In genomic region chr17:18219016-18219415, GRCh38 we compare ENCODE assay signal across 12 cellular contexts. TPM values are rescaled to one million over a fixed set of nuclear protein-coding genes. Genes with fewer than 3 reads are reported as not detected.
A peak's percentile ranks its signal among the peaks of the same experiment; 100 is the strongest.
DNase-seq lines count a peak whose midpoint lies in the region; ATAC-seq and TF ChIP-seq lines count a peak whose summit lies in the region.
"Had no signal": no experiment of that assay in that cellular context is flagged by ENCODE, and none has a peak within 500 bp of the region (broad histone marks: within the 10 kb centered on the region; RNA-seq: fewer than 3 reads in every experiment).

No MANE protein-coding gene starts in this region.

- H3K4me1 Mint-ChIP-seq in HFFc6 (ENCODE audit: low read depth) = peaks cover 27% of the 10 kb centered on the region
- H3K4me1 Mint-ChIP-seq in stimulated activated effector memory CD8-positive, alpha-beta T cell treated with anti-CD3 and anti-CD28 coated beads, Interleukin-12 subunit alpha, Interleukin-12 subunit beta, amount 100 ng/mL, for 72 hours = peaks cover 16% of the 10 kb centered on the region
- H3K4me1 Mint-ChIP-seq: activated CD4-positive, alpha-beta T cell treated with anti-CD3 and anti-CD28 coated beads, Interleukin-2, amount 10 ng/mL, durations not matched to agents 24 days and 14 days had no signal

- ATAC-seq in stimulated activated effector memory CD8-positive, alpha-beta T cell treated with anti-CD3 and anti-CD28 coated beads, Interleukin-12 subunit alpha, Interleukin-12 subunit beta, amount 100 ng/mL, for 72 hours = no peak
- ATAC-seq in GM21423 (IDR thresholded peaks at IDR 0.05; ENCODE audit: unreplicated experiment) = no peak

- H3K36me3 Mint-ChIP-seq in HFFc6 (ENCODE audit: low read depth) = no peaks in the 10 kb centered on the region
- H3K36me3 Mint-ChIP-seq in stimulated activated effector memory CD8-positive, alpha-beta T cell treated with anti-CD3 and anti-CD28 coated beads, Interleukin-12 subunit alpha, Interleukin-12 subunit beta, amount 100 ng/mL, for 72 hours = peaks cover 2% of the 10 kb centered on the region

- no peaks in the 10 kb centered on the region; the same call in none of the 2 replicates for H3K27me3 Mint-ChIP-seq in HFFc6 (ENCODE audit: insufficient read depth)
- H3K27me3 Mint-ChIP-seq: activated CD4-positive, alpha-beta T cell treated with anti-CD3 and anti-CD28 coated beads, Interleukin-2, amount 10 ng/mL, durations not matched to agents 24 days and 14 days had no signal

- H3K9me3 Mint-ChIP-seq in HFFc6 = no peaks in the 10 kb centered on the region
- H3K9me3 Mint-ChIP-seq in stimulated activated effector memory CD8-positive, alpha-beta T cell treated with anti-CD3 and anti-CD28 coated beads, Interleukin-12 subunit alpha, Interleukin-12 subunit beta, amount 100 ng/mL, for 72 hours = no peaks in the 10 kb centered on the region
- H3K9me3 Mint-ChIP-seq: activated CD4-positive, alpha-beta T cell treated with anti-CD3 and anti-CD28 coated beads, Interleukin-2, amount 10 ng/mL, durations not matched to agents 24 days and 14 days had no signal

- no peaks in the 10 kb centered on the region for H3K9me3 ChIP-seq in adipocyte (ENCODE audit: control insufficient read depth, low read length)

- TF ChIP-seq CTCF in HFFc6 (IDR thresholded peaks at IDR 0.05) (no peak), fibroblast of villous mesenchyme (IDR thresholded peaks at IDR 0.05; ENCODE audit: insufficient read depth, low read depth, low read length) (no peak)

- H3K27ac Mint-ChIP-seq in HFFc6 = peak overlapping the region; percentile 62
- H3K27ac Mint-ChIP-seq in stimulated activated effector memory CD8-positive, alpha-beta T cell treated with anti-CD3 and anti-CD28 coated beads, Interleukin-12 subunit alpha, Interleukin-12 subunit beta, amount 100 ng/mL, for 72 hours = peak overlapping the region; percentile 77
- H3K27ac Mint-ChIP-seq: activated CD4-positive, alpha-beta T cell treated with anti-CD3 and anti-CD28 coated beads, Interleukin-2, amount 10 ng/mL, durations not matched to agents 24 days and 14 days had no signal

- H3K4me3 ChIP-seq in adipocyte (ENCODE audit: low read length) = no peak overlapping the region
- no peak overlapping the region for H3K4me3 ChIP-seq in fibroblast of villous mesenchyme (ENCODE audit: low read depth, low read length)
- H3K4me3 ChIP-seq: smooth muscle cell had no signal

- H3K36me3 ChIP-seq in adipocyte (ENCODE audit: control insufficient read depth, insufficient read depth, low read length, severe bottlenecking) = no peaks in the 10 kb centered on the region

- peaks cover 30% of the 10 kb centered on the region for H3K4me1 ChIP-seq in adipocyte (ENCODE audit: control insufficient read depth, insufficient read depth, low read length)

- H3K9ac ChIP-seq in adipocyte (ENCODE audit: low read length) = peak overlapping the region; percentile 47

- intact Hi-C loops in posterior vena cava (cut with DNase I) = loop anchor here in 1 of 2 donors (10.0 kb wide), 1 partner anchor 74 kb away; no protein-coding TSS in a partner anchor

- H3K4me3 Mint-ChIP-seq in HFFc6 = no peak overlapping the region
- H3K4me3 Mint-ChIP-seq in stimulated activated effector memory CD8-positive, alpha-beta T cell treated with anti-CD3 and anti-CD28 coated beads, Interleukin-12 subunit alpha, Interleukin-12 subunit beta, amount 100 ng/mL, for 72 hours = no peak overlapping the region
- H3K4me3 Mint-ChIP-seq: activated CD4-positive, alpha-beta T cell treated with anti-CD3 and anti-CD28 coated beads, Interleukin-2, amount 10 ng/mL, durations not matched to agents 24 days and 14 days had no signal

- DNase-seq in HFFc6 (peak; percentile 45), adipocyte (ENCODE audit: low read depth) (peak; percentile 71), fibroblast of villous mesenchyme (ENCODE audit: low read depth) (peak; percentile 74), posterior vena cava (ENCODE audit: low spot score) (no peak), NCI-H1436 (lab: John Stamatoyannopoulos, UW) (no peak)
- no peak for DNase-seq in stimulated activated effector memory CD8-positive, alpha-beta T cell treated with anti-CD3 and anti-CD28 coated beads, Interleukin-12 subunit alpha, Interleukin-12 subunit beta, amount 100 ng/mL, for 72 hours (ENCODE audit: low spot score in 2 of 2)
- DNase-seq: activated CD4-positive, alpha-beta T cell treated with anti-CD3 and anti-CD28 coated beads, Interleukin-2, amount 10 ng/mL, durations not matched to agents 24 days and 14 days; activated gamma-delta T cell; NCI-H1092; SIG-M5 had no signal

- H3K27me3 ChIP-seq in adipocyte (replicated peaks; ENCODE audit: control insufficient read depth, insufficient read depth, low read length) = no peaks in the 10 kb centered on the region

RNA-seq across cellular contexts. Expression of gene LLGL1, which starts 6.4 kb away (rescaled TPM):
- total RNA-seq in HFFc6 (2021; fragmentation: NEBNext Ultra II Directional; extraction: Animal tissue kit (Norgen Biotek cat#: 25700)) = 10 to 100 TPM; 38.0 to 50.8 (median 41.0) TPM
- 44.0 and 49.3 TPM in 2 replicates for total RNA-seq in fibroblast of villous mesenchyme
- 10 to 100 TPM; 13.9 to 16.2 TPM for total RNA-seq in posterior vena cava

RNA-seq across cellular contexts. Expression of gene ALKBH5, which starts 35.4 kb away (rescaled TPM):
- total RNA-seq in HFFc6 (2021; fragmentation: NEBNext Ultra II Directional; extraction: Animal tissue kit (Norgen Biotek cat#: 25700)) = 100 to 1,000 TPM in 3 of 6 experiments, 10 to 100 TPM in 3; 90.2 to 117 (median 103) TPM
- total RNA-seq in fibroblast of villous mesenchyme (113 and 144 TPM in 2 replicates), posterior vena cava (100 to 1,000 TPM in 1 of 2 donors, 10 to 100 TPM in 1; 98.5 to 105 TPM)

RNA-seq across cellular contexts. Expression of gene FLII, which starts 39.5 kb away (rescaled TPM):
- 100 to 1,000 TPM; 347 to 472 (median 438) TPM for total RNA-seq in HFFc6 (2021; fragmentation: NEBNext Ultra II Directional; extraction: Animal tissue kit (Norgen Biotek cat#: 25700))
- 205 and 244 TPM in 2 replicates for total RNA-seq in fibroblast of villous mesenchyme
- total RNA-seq in posterior vena cava = 100 to 1,000 TPM; 275 to 418 TPM

RNA-seq across cellular contexts. Expression of gene MIEF2, which starts 41.4 kb away (rescaled TPM):
- 10 to 100 TPM; 13.3 to 19.9 (median 16.6) TPM for total RNA-seq in HFFc6 (2021; fragmentation: NEBNext Ultra II Directional; extraction: Animal tissue kit (Norgen Biotek cat#: 25700))
- total RNA-seq in fibroblast of villous mesenchyme (16.4 and 18.4 TPM in 2 replicates), posterior vena cava (10 to 100 TPM in 1 of 2 donors, 1 to 10 TPM in 1; 7.7 to 11.3 TPM)

Comparison
In these comparisons a context has a peak if more than half of its experiments do, and no peak if none do; other contexts are left out.
1. DNase-seq: peak in HFFc6 (single experiment), adipocyte (single experiment) and fibroblast of villous mesenchyme (single experiment); none in stimulated activated effector memory CD8-positive, alpha-beta T cell treated with anti-CD3 and anti-CD28 coated beads, Interleukin-12 subunit alpha, Interleukin-12 subunit beta, amount 100 ng/mL, for 72 hours (0 of 2), posterior vena cava (single experiment) and NCI-H1436 (single experiment).